Comparison of ENCODE assay signal across 10 cellular contexts in genomic region chr11:120208777-120209176, GRCh38. TPM values are rescaled to one million over a fixed set of nuclear protein-coding genes. Genes with fewer than 3 reads are reported as not detected.
DNase-seq lines count a peak whose midpoint lies in the region; ATAC-seq lines count a peak whose summit lies in the region.
"Had no signal": no experiment of that assay in that cellular context is flagged by ENCODE, and none has a peak within 500 bp of the region (broad histone marks: within the 10 kb centered on the region; RNA-seq: fewer than 3 reads in every experiment).

No MANE protein-coding gene starts in this region.

- peak overlapping the region in 6 of 10 donors; percentile 3 to 75 (median 30) for H3K4me3 Mint-ChIP-seq in naive thymus-derived CD8-positive, alpha-beta T cell
- H3K4me3 Mint-ChIP-seq in activated naive CD4-positive, alpha-beta T cell treated with anti-CD3 and anti-CD28 coated beads, Interleukin-2, amount 10 ng/mL, durations not matched to agents 7 days and 5 days, result no peak overlapping the region
- H3K4me3 Mint-ChIP-seq in activated CD4-positive, alpha-beta T cell treated with anti-CD3 and anti-CD28 coated beads, Interleukin-2, amount 10 ng/mL, durations not matched to agents 24 days and 14 days, result no peak overlapping the region

- no peak overlapping the region for H3K4me3 ChIP-seq in BLaER1 treated with 17β-estradiol and CSF1 and Interleukin-3, amounts not matched to agents 10 nM and 100 nM

- intact Hi-C loops in activated CD4-positive, alpha-beta T cell treated with anti-CD3 and anti-CD28 coated beads, Interleukin-2, amount 10 ng/mL, durations not matched to agents 24 days and 14 days (cut with micrococcal nuclease), result no loop called here

- peak overlapping the region in 1 of 10 donors; percentile 45 for H3K27ac Mint-ChIP-seq in naive thymus-derived CD8-positive, alpha-beta T cell
- no peak overlapping the region for H3K27ac Mint-ChIP-seq in activated naive CD4-positive, alpha-beta T cell treated with anti-CD3 and anti-CD28 coated beads, Interleukin-2, amount 10 ng/mL, durations not matched to agents 7 days and 5 days
- no peak overlapping the region for H3K27ac Mint-ChIP-seq in activated CD4-positive, alpha-beta T cell treated with anti-CD3 and anti-CD28 coated beads, Interleukin-2, amount 10 ng/mL, durations not matched to agents 24 days and 14 days
- H3K27ac Mint-ChIP-seq: activated naive CD8-positive, alpha-beta T cell treated with anti-CD3 and anti-CD28 coated beads, Interleukin-2, amount 10 ng/mL, durations not matched to agents 7 days and 5 days had no signal

- H3K27me3 ChIP-seq in BLaER1 treated with 17β-estradiol and CSF1 and Interleukin-3, amounts not matched to agents 10 nM and 100 nM, result no peaks in the 10 kb centered on the region; a peak in 1 of 22 replicates

- H3K4me2 ChIP-seq in BLaER1 treated with 17β-estradiol and CSF1 and Interleukin-3, amounts not matched to agents 10 nM and 100 nM, result peak overlapping the region in 9 of 11 experiments; percentile 94 to 99 (median 97); a peak in 16 of 22 replicates

- H3K9me3 ChIP-seq in BLaER1 treated with 17β-estradiol and CSF1 and Interleukin-3, amounts not matched to agents 10 nM and 100 nM (replicated peaks in 1 of 11), result no peaks in the 10 kb centered on the region

- H3K36me3 Mint-ChIP-seq in naive thymus-derived CD8-positive, alpha-beta T cell, result no peaks in the 10 kb centered on the region
- no peaks in the 10 kb centered on the region for H3K36me3 Mint-ChIP-seq in activated naive CD4-positive, alpha-beta T cell treated with anti-CD3 and anti-CD28 coated beads, Interleukin-2, amount 10 ng/mL, durations not matched to agents 7 days and 5 days
- H3K36me3 Mint-ChIP-seq in activated CD4-positive, alpha-beta T cell treated with anti-CD3 and anti-CD28 coated beads, Interleukin-2, amount 10 ng/mL, durations not matched to agents 24 days and 14 days (ENCODE audit: low read depth), result peaks cover 1% of the 10 kb centered on the region
- H3K36me3 Mint-ChIP-seq: activated naive CD8-positive, alpha-beta T cell treated with anti-CD3 and anti-CD28 coated beads, Interleukin-2, amount 10 ng/mL, durations not matched to agents 7 days and 5 days had no signal

- H3K9me3 Mint-ChIP-seq in naive thymus-derived CD8-positive, alpha-beta T cell, result no peaks in the 10 kb centered on the region
- H3K9me3 Mint-ChIP-seq in activated naive CD4-positive, alpha-beta T cell treated with anti-CD3 and anti-CD28 coated beads, Interleukin-2, amount 10 ng/mL, durations not matched to agents 7 days and 5 days, result no peaks in the 10 kb centered on the region
- H3K9me3 Mint-ChIP-seq in activated CD4-positive, alpha-beta T cell treated with anti-CD3 and anti-CD28 coated beads, Interleukin-2, amount 10 ng/mL, durations not matched to agents 24 days and 14 days, result no peaks in the 10 kb centered on the region
- H3K9me3 Mint-ChIP-seq: activated naive CD8-positive, alpha-beta T cell treated with anti-CD3 and anti-CD28 coated beads, Interleukin-2, amount 10 ng/mL, durations not matched to agents 7 days and 5 days had no signal

- peaks cover 10 to 32% (median 22%) of the 10 kb centered on the region in 4 donors for H3K4me1 Mint-ChIP-seq in naive thymus-derived CD8-positive, alpha-beta T cell
- peaks cover 13% of the 10 kb centered on the region for H3K4me1 Mint-ChIP-seq in activated naive CD4-positive, alpha-beta T cell treated with anti-CD3 and anti-CD28 coated beads, Interleukin-2, amount 10 ng/mL, durations not matched to agents 7 days and 5 days
- peaks cover 11% of the 10 kb centered on the region for H3K4me1 Mint-ChIP-seq in activated CD4-positive, alpha-beta T cell treated with anti-CD3 and anti-CD28 coated beads, Interleukin-2, amount 10 ng/mL, durations not matched to agents 24 days and 14 days

- H3K27ac ChIP-seq in BLaER1 treated with 17β-estradiol and CSF1 and Interleukin-3, amounts not matched to agents 10 nM and 100 nM, result peak overlapping the region in 5 of 11 experiments; percentile 25 to 86 (median 83); a peak in 8 of 22 replicates

- peaks cover 0 to 28% (median 15%) of the 10 kb centered on the region in 5 donors for H3K27me3 Mint-ChIP-seq in naive thymus-derived CD8-positive, alpha-beta T cell
- H3K27me3 Mint-ChIP-seq in activated naive CD4-positive, alpha-beta T cell treated with anti-CD3 and anti-CD28 coated beads, Interleukin-2, amount 10 ng/mL, durations not matched to agents 7 days and 5 days, result peaks cover 76% of the 10 kb centered on the region
- H3K27me3 Mint-ChIP-seq in activated CD4-positive, alpha-beta T cell treated with anti-CD3 and anti-CD28 coated beads, Interleukin-2, amount 10 ng/mL, durations not matched to agents 24 days and 14 days, result peaks cover 58% of the 10 kb centered on the region

- 0 out of 22 replicates have a peak, but pooled peaks cover 0 to under 1% (median 0%) of the 10 kb centered on the region in 11 experiments for H3K36me3 ChIP-seq in BLaER1 treated with 17β-estradiol and CSF1 and Interleukin-3, amounts not matched to agents 10 nM and 100 nM

- POLR2A ChIA-PET in naive thymus-derived CD8-positive, alpha-beta T cell (lab: Charles Lee), result no interaction called here

- peaks cover 28 to 75% (median 51%) of the 10 kb centered on the region in 10 experiments for H3K4me1 ChIP-seq in BLaER1 treated with 17β-estradiol and CSF1 and Interleukin-3, amounts not matched to agents 10 nM and 100 nM

- CTCF ChIA-PET in activated naive CD4-positive, alpha-beta T cell treated with anti-CD3 and anti-CD28 coated beads, Interleukin-2, amount 10 ng/mL, durations not matched to agents 7 days and 5 days (lab: Charles Lee), result interaction anchor here (0.8 kb wide), 1 partner anchor 9 kb away, joined by 3 read pairs; no protein-coding TSS in a partner anchor

- ATAC-seq in naive thymus-derived CD8-positive, alpha-beta T cell, result no peak
- no peak for ATAC-seq in HG02840 (IDR thresholded peaks at IDR 0.05; ENCODE audit: low FRiP score, unreplicated experiment)
- ATAC-seq in GM18861 (IDR thresholded peaks at IDR 0.05; ENCODE audit: unreplicated experiment), result no peak

- peak; percentile 77 to 79 for DNase-seq in NOMO-1 (lab: John Stamatoyannopoulos, UW; ENCODE audit: unreplicated experiment in 2 of 2)
- peak; percentile 73 to 84 for DNase-seq in dermis microvascular lymphatic vessel endothelial cell (ENCODE audit: low read depth in 2 of 2)
- no peak for DNase-seq in naive thymus-derived CD8-positive, alpha-beta T cell
- DNase-seq in activated naive CD4-positive, alpha-beta T cell treated with anti-CD3 and anti-CD28 coated beads, Interleukin-2, amount 10 ng/mL, durations not matched to agents 7 days and 5 days, result no peak
- no peak for DNase-seq in activated CD4-positive, alpha-beta T cell treated with anti-CD3 and anti-CD28 coated beads, Interleukin-2, amount 10 ng/mL, durations not matched to agents 24 days and 14 days
- DNase-seq: activated naive CD8-positive, alpha-beta T cell treated with anti-CD3 and anti-CD28 coated beads, Interleukin-2, amount 10 ng/mL, durations not matched to agents 7 days and 5 days; DMS53 had no signal

- peak overlapping the region in 2 of 11 experiments; percentile 12 to 44; a peak in 3 of 22 replicates for H3K9ac ChIP-seq in BLaER1 treated with 17β-estradiol and CSF1 and Interleukin-3, amounts not matched to agents 10 nM and 100 nM

- peaks cover 0 to 23% (median 14%) of the 10 kb centered on the region in 11 experiments; a peak in 13 of 22 replicates for H4K20me1 ChIP-seq in BLaER1 treated with 17β-estradiol and CSF1 and Interleukin-3, amounts not matched to agents 10 nM and 100 nM

RNA-seq across cellular contexts. Expression of gene OAF, which starts 2.1 kb away (rescaled TPM):
- 21.7 and 27.4 TPM in 2 replicates for total RNA-seq in dermis microvascular lymphatic vessel endothelial cell
- total RNA-seq in naive thymus-derived CD8-positive, alpha-beta T cell, result 1 to 10 TPM; 5.3 to 8.0 TPM
- 1 to 10 TPM; 3.6 to 6.0 (median 4.1) TPM for polyA plus RNA-seq in naive thymus-derived CD8-positive, alpha-beta T cell
- total RNA-seq in activated CD4-positive, alpha-beta T cell treated with anti-CD3 and anti-CD28 coated beads, Interleukin-2, amount 10 ng/mL, durations not matched to agents 24 days and 14 days, result 2.3 and 3.2 TPM in 2 replicates

RNA-seq across cellular contexts. Expression of gene POU2F3, which starts 31.2 kb away (rescaled TPM):
- total RNA-seq in dermis microvascular lymphatic vessel endothelial cell, result under 0.01 and 0.13 TPM in 2 replicates
- not detected for total RNA-seq in naive thymus-derived CD8-positive, alpha-beta T cell
- polyA plus RNA-seq in naive thymus-derived CD8-positive, alpha-beta T cell, result under 1 TPM in 1 of 3 donors, not detected in 2; 0.11 TPM
- total RNA-seq in activated CD4-positive, alpha-beta T cell treated with anti-CD3 and anti-CD28 coated beads, Interleukin-2, amount 10 ng/mL, durations not matched to agents 24 days and 14 days, result 0.14 TPM in 1 of 2 replicates, not detected in the other
- total RNA-seq: activated naive CD8-positive, alpha-beta T cell treated with anti-CD3 and anti-CD28 coated beads, Interleukin-2, amount 10 ng/mL, durations not matched to agents 7 days and 5 days had no signal

Comparison
In these comparisons a context has a peak if more than half of its experiments do, and no peak if none do; other contexts are left out.
1. DNase-seq: peak in NOMO-1 (2 of 2) and dermis microvascular lymphatic vessel endothelial cell (2 of 2); none in naive thymus-derived CD8-positive, alpha-beta T cell (0 of 10), activated naive CD4-positive, alpha-beta T cell treated with anti-CD3 and anti-CD28 coated beads, Interleukin-2, amount 10 ng/mL, durations not matched to agents 7 days and 5 days (single experiment) and activated CD4-positive, alpha-beta T cell treated with anti-CD3 and anti-CD28 coated beads, Interleukin-2, amount 10 ng/mL, durations not matched to agents 24 days and 14 days (single experiment).
2. H3K4me3 Mint-ChIP-seq: peak in naive thymus-derived CD8-positive, alpha-beta T cell (6 of 10); none in activated naive CD4-positive, alpha-beta T cell treated with anti-CD3 and anti-CD28 coated beads, Interleukin-2, amount 10 ng/mL, durations not matched to agents 7 days and 5 days (single experiment) and activated CD4-positive, alpha-beta T cell treated with anti-CD3 and anti-CD28 coated beads, Interleukin-2, amount 10 ng/mL, durations not matched to agents 24 days and 14 days (single experiment).